In the genomic region with DNA sequence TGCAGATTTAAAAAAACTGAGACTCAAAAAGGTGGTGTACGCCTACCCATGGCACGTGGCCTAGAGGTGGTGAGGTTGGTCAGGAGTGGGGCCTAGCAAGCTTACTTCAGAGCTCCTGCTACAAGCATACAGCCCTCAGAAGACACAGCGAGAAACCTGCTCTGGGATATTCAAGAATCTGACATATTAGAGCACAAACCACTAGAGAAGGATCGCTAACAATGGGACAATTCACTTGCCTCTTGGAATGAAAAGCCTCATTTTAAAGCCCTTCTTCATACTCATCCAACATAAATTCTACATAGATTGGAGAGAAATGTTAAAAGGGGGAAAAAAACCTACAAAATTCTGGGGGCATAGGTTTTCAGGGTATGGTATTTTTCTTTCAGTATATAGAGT, we compare ENCODE assay signal across 22 cellular contexts.
DNase-seq lines count a peak whose midpoint lies in the region; ATAC-seq and TF ChIP-seq lines count a peak whose summit lies in the region.
"Had no signal": no experiment of that assay in that cellular context is flagged by ENCODE, and none has a peak within 500 bp of the region (broad histone marks: within the 10 kb centered on the region; RNA-seq: fewer than 3 reads in every experiment).

No MANE protein-coding gene starts in this region.

- H3K27ac Mint-ChIP-seq in CD4-positive, alpha-beta T cell = peak overlapping the region; percentile 94
- H3K27ac Mint-ChIP-seq in IgD-negative memory B cell (peak overlapping the region in 2 of 3 donors; percentile 46 to 92), memory B cell (peak overlapping the region; percentile 54)
- peak overlapping the region; percentile 34 for H3K27ac Mint-ChIP-seq in activated T-helper 2 cell treated with anti-CD3 and anti-CD28 coated beads, Interferon-gamma antibody, Interleukin-2, Interleukin-4, amounts not matched to agents 10 μg/mL and 5 μg/mL and 100 μg/mL, durations not matched to agents 14 hours and 24 hours and 36 hours
- H3K27ac Mint-ChIP-seq in activated CD4-positive, alpha-beta T cell treated with anti-CD3 and anti-CD28 coated beads, Interleukin-2, amount 10 ng/mL, durations not matched to agents 7 days and 5 days = no peak overlapping the region

- no peak for DNase-seq in CD4-positive, alpha-beta T cell
- DNase-seq in activated T-helper 2 cell treated with anti-CD3 and anti-CD28 coated beads, Interferon-gamma antibody, Interleukin-2, Interleukin-4, amounts not matched to agents 10 μg/mL and 5 μg/mL and 100 μg/mL, durations not matched to agents 14 hours and 24 hours and 36 hours (ENCODE audit: low spot score) = no peak
- DNase-seq in memory B cell (ENCODE audit: low spot score in 2 of 2) (no peak), NCI-H2029 (lab: John Stamatoyannopoulos, UW) (no peak), BE2C (no peak), nucleus accumbens (lab: John Stamatoyannopoulos, UW) (no peak)
- no peak for DNase-seq in activated CD4-positive, alpha-beta T cell treated with anti-CD3 and anti-CD28 coated beads, Interleukin-2, amount 10 ng/mL, durations not matched to agents 7 days and 5 days
- DNase-seq: activated CD4-positive, alpha-beta T cell treated with anti-CD3 and anti-CD28 coated beads for 4 hours; activated CD8-positive, alpha-beta memory T cell treated with anti-CD3 and anti-CD28 coated beads, Interleukin-2, amount 50 U/mL, for 48 hours; activated naive CD4-positive, alpha-beta T cell; foreskin fibroblast; hippocampal formation; left ventricle myocardium superior; mucosa of descending colon; NCI-H69; psoas muscle; stimulated activated CD4-positive, alpha-beta T cell treated with anti-CD3 and anti-CD28 coated beads, Interleukin-1b, Interleukin-23, amount 100 ng/mL, for 48 hours; thyroid gland had no signal

- H3K27ac ChIP-seq in CD4-positive, alpha-beta T cell (ENCODE audit: low read depth, low read length) = no peak overlapping the region
- H3K27ac ChIP-seq: psoas muscle, skin epidermis, thyroid gland had no signal

- intact Hi-C loops in CD4-positive, alpha-beta T cell (cut with DNase I, micrococcal nuclease) = loop anchor here (2.0 to 5.0 kb wide), 6 partner anchors 27 to 237 kb away; a partner anchor contains a TSS
- intact Hi-C loops in activated T-helper 2 cell treated with anti-CD3 and anti-CD28 coated beads, Interferon-gamma antibody, Interleukin-2, Interleukin-4, amounts not matched to agents 10 μg/mL and 5 μg/mL and 100 μg/mL, durations not matched to agents 14 hours and 24 hours and 36 hours (cut with micrococcal nuclease) = loop anchor here (5.0 kb wide), 1 partner anchor 227 kb away; no protein-coding TSS in a partner anchor

- no peaks in the 10 kb centered on the region for H3K9me3 Mint-ChIP-seq in CD4-positive, alpha-beta T cell
- H3K9me3 Mint-ChIP-seq in IgD-negative memory B cell (no peaks in the 10 kb centered on the region), memory B cell (no peaks in the 10 kb centered on the region)
- H3K9me3 Mint-ChIP-seq in activated T-helper 2 cell treated with anti-CD3 and anti-CD28 coated beads, Interferon-gamma antibody, Interleukin-2, Interleukin-4, amounts not matched to agents 10 μg/mL and 5 μg/mL and 100 μg/mL, durations not matched to agents 14 hours and 24 hours and 36 hours = no peaks in the 10 kb centered on the region
- H3K9me3 Mint-ChIP-seq in activated CD4-positive, alpha-beta T cell treated with anti-CD3 and anti-CD28 coated beads, Interleukin-2, amount 10 ng/mL, durations not matched to agents 7 days and 5 days = no peaks in the 10 kb centered on the region
- H3K9me3 Mint-ChIP-seq: CD14-positive monocyte had no signal

- POLR2A ChIA-PET in CD4-positive, alpha-beta T cell (lab: Charles Lee) = interaction anchor here (1.0 kb wide), 1 partner anchor 119 kb away, joined by 3 read pairs; no protein-coding TSS in a partner anchor
- POLR2A ChIA-PET in activated CD4-positive, alpha-beta T cell treated with anti-CD3 and anti-CD28 coated beads, Interleukin-2, amount 10 ng/mL, durations not matched to agents 7 days and 5 days (lab: Charles Lee) = no interaction called here

- no peak for TF ChIP-seq CTCF in CD4-positive, alpha-beta T cell (IDR thresholded peaks at IDR 0.05)
- no peak for TF ChIP-seq CTCF in BE2C (IDR thresholded peaks at IDR 0.05; ENCODE audit: low read depth, low read length)

- no peaks in the 10 kb centered on the region for H3K4me1 ChIP-seq in BE2C

- no peaks in the 10 kb centered on the region for H3K9me3 ChIP-seq in CD4-positive, alpha-beta T cell (ENCODE audit: control insufficient read depth, low read length)
- no peaks in the 10 kb centered on the region for H3K9me3 ChIP-seq in BE2C
- H3K9me3 ChIP-seq: mucosa of descending colon, psoas muscle, thyroid gland had no signal

- no peaks in the 10 kb centered on the region for H3K27me3 Mint-ChIP-seq in CD4-positive, alpha-beta T cell
- H3K27me3 Mint-ChIP-seq in IgD-negative memory B cell = no peaks in the 10 kb centered on the region
- H3K27me3 Mint-ChIP-seq in activated T-helper 2 cell treated with anti-CD3 and anti-CD28 coated beads, Interferon-gamma antibody, Interleukin-2, Interleukin-4, amounts not matched to agents 10 μg/mL and 5 μg/mL and 100 μg/mL, durations not matched to agents 14 hours and 24 hours and 36 hours (ENCODE audit: low read depth) = no peaks in the 10 kb centered on the region
- H3K27me3 Mint-ChIP-seq in memory B cell = no peaks in the 10 kb centered on the region
- no peaks in the 10 kb centered on the region for H3K27me3 Mint-ChIP-seq in activated CD4-positive, alpha-beta T cell treated with anti-CD3 and anti-CD28 coated beads, Interleukin-2, amount 10 ng/mL, durations not matched to agents 7 days and 5 days

- peaks cover 89% of the 10 kb centered on the region for H3K4me1 Mint-ChIP-seq in CD4-positive, alpha-beta T cell (ENCODE audit: low read depth)
- H3K4me1 Mint-ChIP-seq in IgD-negative memory B cell (peaks cover 65 to 76% (median 65%) of the 10 kb centered on the region in 3 donors), memory B cell (peaks cover 56% of the 10 kb centered on the region)
- H3K4me1 Mint-ChIP-seq in activated T-helper 2 cell treated with anti-CD3 and anti-CD28 coated beads, Interferon-gamma antibody, Interleukin-2, Interleukin-4, amounts not matched to agents 10 μg/mL and 5 μg/mL and 100 μg/mL, durations not matched to agents 14 hours and 24 hours and 36 hours (ENCODE audit: low read depth) = peaks cover 78% of the 10 kb centered on the region
- peaks cover 84% of the 10 kb centered on the region for H3K4me1 Mint-ChIP-seq in activated CD4-positive, alpha-beta T cell treated with anti-CD3 and anti-CD28 coated beads, Interleukin-2, amount 10 ng/mL, durations not matched to agents 7 days and 5 days

- CTCF ChIA-PET in CD4-positive, alpha-beta T cell (lab: Charles Lee) = interaction anchor here (0.6 to 1.8 kb wide), 2 partner anchors 120 to 213 kb away, joined by 4 to 7 read pairs; no protein-coding TSS in a partner anchor
- CTCF ChIA-PET in activated CD4-positive, alpha-beta T cell treated with anti-CD3 and anti-CD28 coated beads, Interleukin-2, amount 10 ng/mL, durations not matched to agents 7 days and 5 days (lab: Charles Lee) = no interaction called here

- peaks cover 8% of the 10 kb centered on the region for H3K36me3 Mint-ChIP-seq in CD4-positive, alpha-beta T cell (ENCODE audit: low read depth)
- H3K36me3 Mint-ChIP-seq in IgD-negative memory B cell (no peaks in the 10 kb centered on the region), memory B cell (no peaks in the 10 kb centered on the region)
- no peaks in the 10 kb centered on the region for H3K36me3 Mint-ChIP-seq in activated T-helper 2 cell treated with anti-CD3 and anti-CD28 coated beads, Interferon-gamma antibody, Interleukin-2, Interleukin-4, amounts not matched to agents 10 μg/mL and 5 μg/mL and 100 μg/mL, durations not matched to agents 14 hours and 24 hours and 36 hours (ENCODE audit: low read depth)
- no peaks in the 10 kb centered on the region for H3K36me3 Mint-ChIP-seq in activated CD4-positive, alpha-beta T cell treated with anti-CD3 and anti-CD28 coated beads, Interleukin-2, amount 10 ng/mL, durations not matched to agents 7 days and 5 days (ENCODE audit: low read depth)

- H3K4me3 ChIP-seq in BE2C (ENCODE audit: low read depth, low read length) = no peak overlapping the region
- H3K4me3 ChIP-seq: mucosa of descending colon, psoas muscle, skin epidermis, thyroid gland had no signal

- ATAC-seq in CD4-positive, alpha-beta T cell (ENCODE audit: poor library complexity) = no peak
- ATAC-seq in memory B cell (ENCODE audit: low read depth) = no peak
- ATAC-seq: HCT116, left ventricle myocardium superior, mucosa of descending colon, psoas muscle had no signal

- no peaks in the 10 kb centered on the region for H3K27me3 ChIP-seq in CD4-positive, alpha-beta T cell (ENCODE audit: control insufficient read depth, insufficient read depth, low read length)
- H3K27me3 ChIP-seq in BE2C = no peaks in the 10 kb centered on the region
- H3K27me3 ChIP-seq: thyroid gland had no signal

- H3K4me3 Mint-ChIP-seq in CD4-positive, alpha-beta T cell = no peak overlapping the region
- H3K4me3 Mint-ChIP-seq in IgD-negative memory B cell (no peak overlapping the region), memory B cell (no peak overlapping the region)
- no peak overlapping the region for H3K4me3 Mint-ChIP-seq in activated T-helper 2 cell treated with anti-CD3 and anti-CD28 coated beads, Interferon-gamma antibody, Interleukin-2, Interleukin-4, amounts not matched to agents 10 μg/mL and 5 μg/mL and 100 μg/mL, durations not matched to agents 14 hours and 24 hours and 36 hours (ENCODE audit: low read depth)
- no peak overlapping the region for H3K4me3 Mint-ChIP-seq in activated CD4-positive, alpha-beta T cell treated with anti-CD3 and anti-CD28 coated beads, Interleukin-2, amount 10 ng/mL, durations not matched to agents 7 days and 5 days
- H3K4me3 Mint-ChIP-seq: CD14-positive monocyte had no signal

- no peaks in the 10 kb centered on the region for H3K36me3 ChIP-seq in BE2C
- H3K36me3 ChIP-seq: thyroid gland had no signal
